ENCODE assay signal across 16 cellular contexts in the genomic region with DNA sequence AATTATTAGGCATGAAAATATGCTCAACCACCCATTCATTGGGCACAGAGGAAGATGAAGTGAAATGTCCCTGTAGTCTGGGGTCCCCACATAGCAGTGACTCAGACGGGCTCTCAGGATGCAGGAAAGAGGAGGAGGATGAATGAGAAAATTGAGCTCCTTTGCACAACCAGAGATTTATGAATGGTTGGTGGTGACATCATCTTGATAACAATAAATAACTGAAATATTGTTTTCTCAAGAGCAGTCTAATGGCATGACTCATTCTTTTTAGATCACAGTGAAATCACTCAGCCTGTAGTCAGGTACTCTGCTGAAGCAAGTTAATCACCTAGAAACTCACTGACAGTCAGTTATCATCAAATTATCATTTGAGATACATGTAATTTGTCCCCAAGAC.
DNase-seq lines count a peak whose midpoint lies in the region; ATAC-seq, FAIRE-seq and TF ChIP-seq lines count a peak whose summit lies in the region.
"Had no signal": no experiment of that assay in that cellular context is flagged by ENCODE, and none has a peak within 500 bp of the region (broad histone marks: within the 10 kb centered on the region; RNA-seq: fewer than 3 reads in every experiment).

No MANE protein-coding gene starts in this region.

- ATAC-seq in HG03196 (IDR thresholded peaks at IDR 0.05; ENCODE audit: unreplicated experiment): no peak
- ATAC-seq in HG02623 (IDR thresholded peaks at IDR 0.05; ENCODE audit: unreplicated experiment): no peak
- ATAC-seq: effector memory CD8-positive, alpha-beta T cell; naive thymus-derived CD4-positive, alpha-beta T cell; right cardiac atrium; Right ventricle myocardium inferior had no signal

- TF ChIP-seq EP300 in Ishikawa (IDR thresholded peaks at IDR 0.05; ENCODE audit: borderline replicate concordance): 0 out of 2 replicates have a peak, but pooled peaks have one; percentile 16

- no peaks in the 10 kb centered on the region for H3K79me2 ChIP-seq in keratinocyte (ENCODE audit: control insufficient read depth, insufficient read depth, low read length)

- H3K9ac ChIP-seq in keratinocyte (ENCODE audit: control insufficient read depth, extremely low read depth, insufficient read depth, low read length): no peak overlapping the region

- peaks cover 8% of the 10 kb centered on the region for H3K4me1 ChIP-seq in keratinocyte (ENCODE audit: control insufficient read depth, extremely low read depth, insufficient read depth, low read length)

- DNase-seq in COLO829 (ENCODE audit: low spot score) (peak; percentile 17), astrocyte of the hippocampus (ENCODE audit: low read depth, low spot score) (peak; percentile 19), keratinocyte (ENCODE audit: low read depth, low spot score) (peak; percentile 19), NCI-H187 (lab: John Stamatoyannopoulos, UW) (no peak)
- no peak for DNase-seq in stimulated activated CD4-positive, alpha-beta T cell treated with anti-CD3 and anti-CD28 coated beads, Interleukin-15, amount 100 ng/mL, for 24 hours
- DNase-seq: activated CD4-positive, alpha-beta T cell treated with anti-CD3 and anti-CD28 coated beads, Interleukin-2, amount 10 ng/mL, durations not matched to agents 24 days and 14 days; effector memory CD8-positive, alpha-beta T cell; Kasumi-1; naive thymus-derived CD4-positive, alpha-beta T cell; NCI-H1930; right cardiac atrium; stimulated activated CD4-positive, alpha-beta T cell treated with anti-CD3 and anti-CD28 coated beads, Interleukin-2, amount 100 ng/mL, for 48 hours had no signal

- no peak overlapping the region for H3K4me3 ChIP-seq in keratinocyte (ENCODE audit: control insufficient read depth in 2 of 3, extremely low read depth in 1 of 3, insufficient read depth in 2 of 3, low read depth in 1 of 3, low read length in 3 of 3)

- no peak overlapping the region for H2AFZ ChIP-seq in keratinocyte (ENCODE audit: control insufficient read depth, low read length)

- no peak for TF ChIP-seq RAD21 in Ishikawa (IDR thresholded peaks at IDR 0.05; ENCODE audit: low read depth)

- no peaks in the 10 kb centered on the region for H3K9me3 ChIP-seq in keratinocyte (ENCODE audit: control insufficient read depth, low read depth, low read length)

- no peaks in the 10 kb centered on the region for H4K20me1 ChIP-seq in keratinocyte (ENCODE audit: control insufficient read depth, extremely low read depth, insufficient read depth, low read length)

- no peak overlapping the region for H3K4me2 ChIP-seq in keratinocyte (ENCODE audit: control insufficient read depth, extremely low read depth, insufficient read depth, low read depth, low read length)

- no peaks in the 10 kb centered on the region for H3K36me3 ChIP-seq in keratinocyte (ENCODE audit: control insufficient read depth in 2 of 2, extremely low read depth in 1 of 2, insufficient read depth in 2 of 2, low read length in 2 of 2)

- H3K27ac ChIP-seq in keratinocyte (ENCODE audit: control insufficient read depth, insufficient read depth, low read length): no peak overlapping the region

- no peaks in the 10 kb centered on the region for H3K9me1 ChIP-seq in keratinocyte (ENCODE audit: control insufficient read depth, extremely low read depth, insufficient read depth, low read length)

- FAIRE-seq in keratinocyte (lab: Jason Lieb, UNC): peak; percentile 20

- H3K27me3 ChIP-seq in keratinocyte (ENCODE audit: control insufficient read depth, extremely low read depth, insufficient read depth, low read length): no peaks in the 10 kb centered on the region

- no peak for TF ChIP-seq CTCF in keratinocyte (optimal IDR thresholded peaks at IDR 0.05 in 1 of 3, IDR thresholded peaks at IDR 0.05 in 1 of 3, conservative IDR thresholded peaks at IDR 0.05 in 1 of 3; ENCODE audit: extremely low read depth in 1 of 3, insufficient read depth in 2 of 3, low read length in 3 of 3)

- dilution Hi-C loops in keratinocyte (cut with MboI; ENCODE audit: extremely low pct_ligation_motif_present, low sequenced_read_pairs): no loop called here

TF ChIP-seq in Ishikawa, 13 proteins besides CTCF, POLR2A, EP300 and RAD21:
- TF ChIP-seq, protein P1, sequence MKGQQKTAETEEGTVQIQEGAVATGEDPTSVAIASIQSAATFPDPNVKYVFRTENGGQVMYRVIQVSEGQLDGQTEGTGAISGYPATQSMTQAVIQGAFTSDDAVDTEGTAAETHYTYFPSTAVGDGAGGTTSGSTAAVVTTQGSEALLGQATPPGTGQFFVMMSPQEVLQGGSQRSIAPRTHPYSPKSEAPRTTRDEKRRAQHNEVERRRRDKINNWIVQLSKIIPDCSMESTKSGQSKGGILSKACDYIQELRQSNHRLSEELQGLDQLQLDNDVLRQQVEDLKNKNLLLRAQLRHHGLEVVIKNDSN (IDR thresholded peaks at IDR 0.05): no peak
- TF ChIP-seq CREB1 (IDR thresholded peaks at IDR 0.05; ENCODE audit: low read depth) (no peak), ZBTB7A (IDR thresholded peaks at IDR 0.05; ENCODE audit: low read depth) (no peak), NFIC (IDR thresholded peaks at IDR 0.05) (no peak), MAX (IDR thresholded peaks at IDR 0.05) (no peak), YY1 (IDR thresholded peaks at IDR 0.05; ENCODE audit: low read depth) (no peak), EGR1 (IDR thresholded peaks at IDR 0.05) (no peak), TEAD4 (IDR thresholded peaks at IDR 0.05) (no peak), CEBPB (IDR thresholded peaks at IDR 0.05) (no peak), TCF12 (IDR thresholded peaks at IDR 0.05; ENCODE audit: low read depth) (no peak), FOXM1 (IDR thresholded peaks at IDR 0.05; ENCODE audit: borderline replicate concordance, low read depth) (no peak), TAF1 (IDR thresholded peaks at IDR 0.05; ENCODE audit: low read depth) (no peak)
- TF ChIP-seq, protein P2, sequence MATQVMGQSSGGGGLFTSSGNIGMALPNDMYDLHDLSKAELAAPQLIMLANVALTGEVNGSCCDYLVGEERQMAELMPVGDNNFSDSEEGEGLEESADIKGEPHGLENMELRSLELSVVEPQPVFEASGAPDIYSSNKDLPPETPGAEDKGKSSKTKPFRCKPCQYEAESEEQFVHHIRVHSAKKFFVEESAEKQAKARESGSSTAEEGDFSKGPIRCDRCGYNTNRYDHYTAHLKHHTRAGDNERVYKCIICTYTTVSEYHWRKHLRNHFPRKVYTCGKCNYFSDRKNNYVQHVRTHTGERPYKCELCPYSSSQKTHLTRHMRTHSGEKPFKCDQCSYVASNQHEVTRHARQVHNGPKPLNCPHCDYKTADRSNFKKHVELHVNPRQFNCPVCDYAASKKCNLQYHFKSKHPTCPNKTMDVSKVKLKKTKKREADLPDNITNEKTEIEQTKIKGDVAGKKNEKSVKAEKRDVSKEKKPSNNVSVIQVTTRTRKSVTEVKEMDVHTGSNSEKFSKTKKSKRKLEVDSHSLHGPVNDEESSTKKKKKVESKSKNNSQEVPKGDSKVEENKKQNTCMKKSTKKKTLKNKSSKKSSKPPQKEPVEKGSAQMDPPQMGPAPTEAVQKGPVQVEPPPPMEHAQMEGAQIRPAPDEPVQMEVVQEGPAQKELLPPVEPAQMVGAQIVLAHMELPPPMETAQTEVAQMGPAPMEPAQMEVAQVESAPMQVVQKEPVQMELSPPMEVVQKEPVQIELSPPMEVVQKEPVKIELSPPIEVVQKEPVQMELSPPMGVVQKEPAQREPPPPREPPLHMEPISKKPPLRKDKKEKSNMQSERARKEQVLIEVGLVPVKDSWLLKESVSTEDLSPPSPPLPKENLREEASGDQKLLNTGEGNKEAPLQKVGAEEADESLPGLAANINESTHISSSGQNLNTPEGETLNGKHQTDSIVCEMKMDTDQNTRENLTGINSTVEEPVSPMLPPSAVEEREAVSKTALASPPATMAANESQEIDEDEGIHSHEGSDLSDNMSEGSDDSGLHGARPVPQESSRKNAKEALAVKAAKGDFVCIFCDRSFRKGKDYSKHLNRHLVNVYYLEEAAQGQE (IDR thresholded peaks at IDR 0.05; ENCODE audit: low read depth): no peak

Comparison
In these comparisons a context has a peak if more than half of its experiments do, and no peak if none do; other contexts are left out.
1. DNase-seq: peak in COLO829 (single experiment), astrocyte of the hippocampus (single experiment) and keratinocyte (single experiment); none in NCI-H187 (0 of 2) and stimulated activated CD4-positive, alpha-beta T cell treated with anti-CD3 and anti-CD28 coated beads, Interleukin-15, amount 100 ng/mL, for 24 hours (single experiment).